ENCODE assay signal across 32 cellular contexts in genomic region chr21:30320215-30320614, GRCh38. TPM values are rescaled to one million over a fixed set of nuclear protein-coding genes. Genes with fewer than 3 reads are reported as not detected.
"Had no signal": no experiment of that assay in that cellular context is flagged by ENCODE, and none has a peak within 500 bp of the region (broad histone marks: within the 10 kb centered on the region; RNA-seq: fewer than 3 reads in every experiment).

TSS of gene KRTAP26-1 (minus strand) at chr21:30320315. CDS start at chr21:30320035, 280 bp downstream.

- H3K27me3 Mint-ChIP-seq: stimulated activated memory B cell treated with anti-CD40 and anti-IgM and Interleukin-4, amounts not matched to agents 10 μg/mL and 1 μg/mL and 100 μg/mL, for 72 hours; stimulated activated naive B cell treated with anti-CD40 and anti-IgM and Interleukin-4, amounts not matched to agents 10 μg/mL and 1 μg/mL and 100 μg/mL, for 72 hours; type B pancreatic cell had no signal

- H3K36me3 Mint-ChIP-seq: stimulated activated effector memory CD8-positive, alpha-beta T cell treated with anti-CD3 and anti-CD28 coated beads, Interleukin-12 subunit alpha, Interleukin-12 subunit beta, amount 100 ng/mL, for 72 hours; stimulated activated memory B cell treated with anti-CD40 and anti-IgM and Interleukin-4, amounts not matched to agents 10 μg/mL and 1 μg/mL and 100 μg/mL, for 72 hours; stimulated activated naive B cell treated with anti-CD40 and anti-IgM and Interleukin-4, amounts not matched to agents 10 μg/mL and 1 μg/mL and 100 μg/mL, for 72 hours; type B pancreatic cell had no signal

- H3K4me3 Mint-ChIP-seq: stimulated activated effector memory CD8-positive, alpha-beta T cell treated with anti-CD3 and anti-CD28 coated beads, Interleukin-12 subunit alpha, Interleukin-12 subunit beta, amount 100 ng/mL, for 72 hours; stimulated activated memory B cell treated with anti-CD40 and anti-IgM and Interleukin-4, amounts not matched to agents 10 μg/mL and 1 μg/mL and 100 μg/mL, for 72 hours; stimulated activated naive B cell treated with anti-CD40 and anti-IgM and Interleukin-4, amounts not matched to agents 10 μg/mL and 1 μg/mL and 100 μg/mL, for 72 hours; stimulated activated naive CD8-positive, alpha-beta T cell treated with anti-CD3 and anti-CD28 coated beads, Interleukin-15, amount 100 ng/mL, for 72 hours; stimulated activated naive CD8-positive, alpha-beta T cell treated with anti-CD3 and anti-CD28 coated beads, Interleukin-15, Interleukin-2, amounts not matched to agents 100 ng/mL and 50 ng/mL, for 24 hours; type B pancreatic cell had no signal

- H3K4me1 Mint-ChIP-seq: stimulated activated effector memory CD8-positive, alpha-beta T cell treated with anti-CD3 and anti-CD28 coated beads, Interleukin-12 subunit alpha, Interleukin-12 subunit beta, amount 100 ng/mL, for 72 hours; stimulated activated memory B cell treated with anti-CD40 and anti-IgM and Interleukin-4, amounts not matched to agents 10 μg/mL and 1 μg/mL and 100 μg/mL, for 72 hours; stimulated activated naive B cell treated with anti-CD40 and anti-IgM and Interleukin-4, amounts not matched to agents 10 μg/mL and 1 μg/mL and 100 μg/mL, for 72 hours; stimulated activated naive CD8-positive, alpha-beta T cell treated with anti-CD3 and anti-CD28 coated beads, Interleukin-15, amount 100 ng/mL, for 72 hours had no signal

- H3K4me1 ChIP-seq: stomach, suprapubic skin, testis, thyroid gland, tibial nerve, transverse colon, upper lobe of left lung, upper lobe of right lung, uterus, vagina had no signal

- H3K27ac Mint-ChIP-seq: stimulated activated effector memory CD8-positive, alpha-beta T cell treated with anti-CD3 and anti-CD28 coated beads, Interleukin-12 subunit alpha, Interleukin-12 subunit beta, amount 100 ng/mL, for 72 hours; stimulated activated memory B cell treated with anti-CD40 and anti-IgM and Interleukin-4, amounts not matched to agents 10 μg/mL and 1 μg/mL and 100 μg/mL, for 72 hours; stimulated activated naive B cell treated with anti-CD40 and anti-IgM and Interleukin-4, amounts not matched to agents 10 μg/mL and 1 μg/mL and 100 μg/mL, for 72 hours; stimulated activated naive CD8-positive, alpha-beta T cell treated with anti-CD3 and anti-CD28 coated beads, Interleukin-15, amount 100 ng/mL, for 72 hours; stimulated activated naive CD8-positive, alpha-beta T cell treated with anti-CD3 and anti-CD28 coated beads, Interleukin-15, Interleukin-2, amounts not matched to agents 100 ng/mL and 50 ng/mL, for 24 hours; type B pancreatic cell had no signal

- H3K9me3 ChIP-seq: stomach, suprapubic skin, testis, thoracic aorta, thyroid gland, tibial artery, tibial nerve, transverse colon, upper lobe of left lung, upper lobe of right lung, uterus, vagina had no signal

- DNase-seq: stimulated activated CD4-positive, alpha-beta T cell treated with anti-CD3 and anti-CD28 coated beads, Interleukin-2, amount 100 ng/mL, for 48 hours; stimulated activated CD4-positive, alpha-beta T cell treated with anti-CD3 and anti-CD28 coated beads, Interleukin-4, amount 100 ng/mL, for 1 hour; stimulated activated CD4-positive, alpha-beta T cell treated with anti-CD3 and anti-CD28 coated beads, Interleukin-4, amount 100 ng/mL, for 24 hours; stimulated activated CD4-positive, alpha-beta T cell treated with anti-CD3 and anti-CD28 coated beads, Interleukin-4, amount 100 ng/mL, for 4 hours; stimulated activated CD8-positive, alpha-beta memory T cell treated with anti-CD3 and anti-CD28 coated beads, Interleukin-4, amount 100 ng/mL, for 48 hours; stimulated activated naive B cell treated with anti-CD40 and anti-IgM and Interleukin-4, amounts not matched to agents 10 μg/mL and 1 μg/mL and 100 μg/mL, for 72 hours; stimulated activated naive CD4-positive, alpha-beta T cell; stimulated activated naive CD4-positive, alpha-beta T cell treated with Interleukin-2 at 50 U/mL for 16 hours; stimulated activated naive CD8-positive, alpha-beta T cell treated with anti-CD3 and anti-CD28 coated beads, Interleukin-15, amount 100 ng/mL, for 72 hours; stimulated activated naive CD8-positive, alpha-beta T cell treated with anti-CD3 and anti-CD28 coated beads, Interleukin-15, Interleukin-2, amounts not matched to agents 100 U/mL and 50 U/mL, for 24 hours; stomach; substantia nigra; testis; thyroid gland; tibial artery; transverse colon; trophoblast cell; upper lobe of left lung; upper lobe of right lung; uterus had no signal

- H3K27me3 ChIP-seq: stomach, suprapubic skin, testis, thyroid gland, tibial artery, tibial nerve, transverse colon, upper lobe of left lung, upper lobe of right lung, uterus, vagina had no signal

- H3K27ac ChIP-seq: stomach, suprapubic skin, testis, thoracic aorta, thyroid gland, tibial nerve, transverse colon, upper lobe of left lung, upper lobe of right lung, uterus, vagina had no signal

- H3K36me3 ChIP-seq: stomach, suprapubic skin, thoracic aorta, thyroid gland, tibial artery, tibial nerve, transverse colon, upper lobe of left lung, upper lobe of right lung, uterus, vagina had no signal

- H3K4me3 ChIP-seq: stomach, suprapubic skin, testis, thoracic aorta, thyroid gland, tibial artery, tibial nerve, transverse colon, upper lobe of left lung, upper lobe of right lung, uterus, vagina had no signal

- H3K9me3 Mint-ChIP-seq: stimulated activated naive CD8-positive, alpha-beta T cell treated with anti-CD3 and anti-CD28 coated beads, Interleukin-15, amount 100 ng/mL, for 72 hours; type B pancreatic cell had no signal

RNA-seq across cellular contexts. Expression of gene KRTAP26-1, which starts in this region (rescaled TPM):
- total RNA-seq: stomach, subcutaneous adipose tissue, temporal lobe, thoracic aorta, thyroid gland, tibial nerve, transverse colon, upper lobe of left lung, upper lobe of right lung, ureter, urinary bladder, uterus, vagina had no signal
- polyA plus RNA-seq: stomach, urinary bladder had no signal
